Comparison of ENCODE assay signal across 7 cellular contexts in genomic region chr3:136250862-136251460, GRCh38. TPM values are rescaled to one million over a fixed set of nuclear protein-coding genes. Genes with fewer than 3 reads are reported as not detected.
DNase-seq lines count a peak whose midpoint lies in the region; ATAC-seq, FAIRE-seq and TF ChIP-seq lines count a peak whose summit lies in the region.

No MANE protein-coding gene starts in this region.

- H3K27me3 Mint-ChIP-seq in neural crest cell (ENCODE audit: low read depth) = no peaks in the 10 kb centered on the region

- H3K27ac ChIP-seq in gastroesophageal sphincter (peak overlapping the region; percentile 75 to 95 (median 94)), vagina (peak overlapping the region; percentile 87)

- 7 to 9% methylated on average over 12 to 17 of the region's 19 CpGs for WGBS in gastroesophageal sphincter (ENCODE audit: low coverage in 1 of 2), 2 donors

- peaks cover 10% of the 10 kb centered on the region for H3K4me1 ChIP-seq in NT2/D1 (ENCODE audit: insufficient read depth, insufficient read length)
- peaks cover 0 to 24% (median 6%) of the 10 kb centered on the region in 3 donors for H3K4me1 ChIP-seq in gastroesophageal sphincter
- H3K4me1 ChIP-seq in vagina = peaks cover 22% of the 10 kb centered on the region

- H3K4me3 ChIP-seq in NT2/D1 (ENCODE audit: insufficient read length, low read depth) = peak overlapping the region; percentile 80
- peak overlapping the region; percentile 62 to 73 for H3K4me3 ChIP-seq in gastroesophageal sphincter
- H3K4me3 ChIP-seq in vagina = peak overlapping the region; percentile 57 to 84

- H3K9ac ChIP-seq in NT2/D1 (ENCODE audit: insufficient read length, low read depth) = peak overlapping the region; percentile 96

- H3K4me3 Mint-ChIP-seq in neural crest cell = peak overlapping the region; percentile 94

- H3K36me3 ChIP-seq in NT2/D1 (ENCODE audit: insufficient read depth, insufficient read length, low read length) (peaks cover 8% of the 10 kb centered on the region), gastroesophageal sphincter (peaks cover 0 to 4% of the 10 kb centered on the region in 2 donors), vagina (peaks cover 0 to 2% of the 10 kb centered on the region in 2 donors)

- DNase-seq in GM12891 (ENCODE audit: insufficient read length, low spot score) (peak; percentile 15), NT2/D1 (ENCODE audit: low read depth, low spot score) (no peak), neural crest cell (ENCODE audit: low read depth, low spot score) (peak; percentile 3), vagina (ENCODE audit: extremely low spot score in 2 of 2) (no peak)
- DNase-seq in activated effector memory CD4-positive, alpha-beta T cell treated with anti-CD3 and anti-CD28 coated beads, Interleukin-2, amount 50 U/mL, for 16 hours = peak; percentile 66

- ATAC-seq in HG03457 (IDR thresholded peaks at IDR 0.05; ENCODE audit: unreplicated experiment) (peak; percentile 26), gastroesophageal sphincter (peak; percentile 35)

- peak overlapping the region; percentile 97 for H3K27ac Mint-ChIP-seq in neural crest cell (ENCODE audit: unreplicated experiment)

- TF ChIP-seq CTCF in gastroesophageal sphincter (IDR thresholded peaks at IDR 0.05) (peak in 2 of 4 experiments; percentile 29 to 46), neural crest cell (conservative IDR thresholded peaks at IDR 0.05) (no peak), vagina (IDR thresholded peaks at IDR 0.05) (no peak)

- TF ChIP-seq EP300 in gastroesophageal sphincter (IDR thresholded peaks at IDR 0.05) = no peak

- no peak for TF ChIP-seq POLR2A in GM12891 (IDR thresholded peaks at IDR 0.05; ENCODE audit: low read depth, low read length)
- no peak for TF ChIP-seq POLR2A in gastroesophageal sphincter (IDR thresholded peaks at IDR 0.05)
- no peak for TF ChIP-seq POLR2A in vagina (IDR thresholded peaks at IDR 0.05)

- FAIRE-seq in GM12891 (lab: Jason Lieb, UNC) = peak; percentile 56

- peaks cover 3% of the 10 kb centered on the region for H3K36me3 Mint-ChIP-seq in neural crest cell (ENCODE audit: low read depth)

- H3K27me3 ChIP-seq in NT2/D1 (ENCODE audit: insufficient read depth, insufficient read length) (no peaks in the 10 kb centered on the region), gastroesophageal sphincter (no peaks in the 10 kb centered on the region), vagina (no peaks in the 10 kb centered on the region)

- H3K9me3 Mint-ChIP-seq in neural crest cell = no peaks in the 10 kb centered on the region

- intact Hi-C loops in vagina (cut with DNase I) = loop anchor here (5.0 to 10.0 kb wide), 2 partner anchors 176 to 501 kb away; partner anchors contain the start of gene STAG1

- H3K9me3 ChIP-seq in NT2/D1 (ENCODE audit: insufficient read depth, low read length) = no peaks in the 10 kb centered on the region
- H3K9me3 ChIP-seq in gastroesophageal sphincter = no peaks in the 10 kb centered on the region
- no peaks in the 10 kb centered on the region for H3K9me3 ChIP-seq in vagina

- H3K4me1 Mint-ChIP-seq in neural crest cell = peaks cover 24% of the 10 kb centered on the region

TF ChIP-seq in GM12891, 5 proteins besides CTCF, POLR2A, EP300 and RAD21:
- TF ChIP-seq TAF1 (IDR thresholded peaks at IDR 0.05; ENCODE audit: low read depth, low read length) = peak; percentile 19; the same call in 1 of the 2 replicates
- no peak for TF ChIP-seq POU2F2 (IDR thresholded peaks at IDR 0.05; ENCODE audit: low read depth, low read length)
- TF ChIP-seq POLR2AphosphoS5 (IDR thresholded peaks at IDR 0.05; ENCODE audit: low read depth, low read length) = no peak
- TF ChIP-seq PAX5 (IDR thresholded peaks at IDR 0.05; ENCODE audit: insufficient read depth, low read length, severe bottlenecking) = no peak
- peak; percentile 80 for TF ChIP-seq SPI1 (IDR thresholded peaks at IDR 0.05; ENCODE audit: low read depth, low read length)

RNA-seq across cellular contexts. Expression of gene PCCB, which starts 0.8 kb away (rescaled TPM):
- polyA plus RNA-seq in GM12891 (2012; ENCODE audit: low read depth, missing spikeins) = 46.1 TPM
- total RNA-seq in gastroesophageal sphincter (10 to 100 TPM; 23.7 to 42.8 (median 31.3) TPM), neural crest cell (49.0 and 50.7 TPM in 2 replicates), vagina (16.7 TPM)

RNA-seq across cellular contexts. Expression of gene MSL2, which starts 54.8 kb away (rescaled TPM):
- polyA plus RNA-seq in GM12891 (2012; ENCODE audit: low read depth, missing spikeins) = 8.6 TPM
- 10 to 100 TPM; 18.2 to 34.3 (median 27.8) TPM for total RNA-seq in gastroesophageal sphincter
- 47.4 and 50.5 TPM in 2 replicates for total RNA-seq in neural crest cell
- total RNA-seq in vagina = 18.7 TPM

Comparison
In these comparisons a context has a peak if more than half of its experiments do, and no peak if none do; other contexts are left out.
1. DNase-seq: peak in GM12891 (single experiment), activated effector memory CD4-positive, alpha-beta T cell treated with anti-CD3 and anti-CD28 coated beads, Interleukin-2, amount 50 U/mL, for 16 hours (single experiment) and neural crest cell (single experiment); none in NT2/D1 (single experiment) and vagina (0 of 2).
2. Peak in every context shown above with its lines, with median percentiles within 50 percentile points of each other: H3K4me3 ChIP-seq.